In genomic region chr2:168091986-168092385, GRCh38 we compare ENCODE assay signal across 21 cellular contexts.
"Had no signal": no experiment of that assay in that cellular context is flagged by ENCODE, and none has a peak within 500 bp of the region (broad histone marks: within the 10 kb centered on the region; RNA-seq: fewer than 3 reads in every experiment).

No MANE protein-coding gene starts in this region.

- H3K36me3 ChIP-seq: Peyer's patch, SJCRH30 had no signal

- H3K9me3 ChIP-seq: Peyer's patch, SJCRH30 had no signal

- H3K4me3 ChIP-seq: K562, PC-9, Peyer's patch, SJCRH30 had no signal

- H3K27me3 Mint-ChIP-seq: IgD-negative memory B cell had no signal

- H3K4me1 ChIP-seq: Peyer's patch had no signal

- H3K27me3 ChIP-seq: Peyer's patch, SJCRH30 had no signal

- H3K27ac ChIP-seq: HL-60, KMS-11, PC-9, Peyer's patch, SJCRH30 had no signal

- H3K36me3 Mint-ChIP-seq: IgD-negative memory B cell had no signal

- H3K9me3 Mint-ChIP-seq: IgD-negative memory B cell had no signal

- ATAC-seq: K562, Right ventricle myocardium inferior, SK-N-SH treated with all-trans-retinoic acid at 6 μM for 48 hours had no signal

- DNase-seq: Kasumi-1, MM.1S, NCI-H1092 treated with DMSO at 0.1 percent for 48 hours, NCI-H1436, NCI-H187, NCI-H2029, NCI-H2081 treated with DMSO at 0.1 percent for 48 hours, NCI-H2227 treated with DMSO at 0.1 percent for 48 hours, NCI-H526, OCI-M1, PC-9, Peyer's patch, SHP77 treated with DMSO at 0.1 percent for 48 hours, T-helper 1 cell had no signal
